In the genomic region with DNA sequence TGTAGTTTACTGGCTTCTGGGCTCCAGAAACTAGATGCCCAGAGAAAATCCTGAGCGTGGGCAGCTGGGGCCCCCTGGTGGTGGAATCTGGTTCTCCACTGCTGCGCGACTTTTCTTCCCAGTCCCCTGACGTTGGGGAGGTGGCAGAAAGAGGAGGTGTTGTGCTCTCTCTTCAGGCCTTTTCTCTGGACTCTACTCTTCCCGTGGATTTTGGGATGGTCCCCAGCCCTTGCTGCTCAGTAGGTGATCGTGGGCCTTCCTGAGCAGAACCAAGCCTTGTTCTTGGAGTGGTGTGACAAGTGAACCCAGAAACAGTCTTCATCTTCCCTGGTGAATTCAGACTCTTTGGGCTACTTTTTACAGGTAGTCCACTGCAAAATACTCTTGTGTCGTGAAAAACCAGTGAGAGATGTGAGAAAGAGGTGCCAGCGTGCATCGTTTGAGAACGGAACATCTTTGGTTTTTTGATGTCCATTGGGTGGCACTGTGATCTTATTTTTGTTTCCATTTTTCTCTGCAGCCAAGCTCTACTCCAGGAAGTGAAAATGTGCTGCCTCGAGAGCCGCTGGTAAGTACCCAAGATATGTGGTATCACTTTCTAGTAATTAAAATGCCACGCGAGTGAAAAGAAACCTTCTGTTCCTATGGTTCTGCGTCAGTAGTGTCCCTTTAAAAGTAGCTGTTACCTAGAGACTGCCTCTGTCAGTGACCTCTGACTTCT, we compare ENCODE assay signal across 8 cellular contexts. TPM values are rescaled to one million over a fixed set of nuclear protein-coding genes. Genes with fewer than 3 reads are reported as not detected.
A peak's percentile ranks its signal among the peaks of the same experiment; 100 is the strongest.
DNase-seq lines count a peak whose midpoint lies in the region; ATAC-seq and TF ChIP-seq lines count a peak whose summit lies in the region.

No MANE protein-coding gene starts in this region.

- ATAC-seq in GM18873 (IDR thresholded peaks at IDR 0.05; ENCODE audit: low FRiP score, unreplicated experiment) = peak; percentile 60
- ATAC-seq in HG03139 (IDR thresholded peaks at IDR 0.05; ENCODE audit: unreplicated experiment) = peak; percentile 52
- ATAC-seq in right lobe of liver = peak; percentile 78 to 87 (median 81)

- peaks cover 0 to 10% (median 0%) of the 10 kb centered on the region in 4 donors for H3K36me3 ChIP-seq in right lobe of liver

- WGBS in right lobe of liver (ENCODE audit: insufficient coverage, low coverage, low lambda C conversion rate, missing lambda C conversion rate) = 2% methylated on average over 14 of the region's 15 CpGs

- DNase-seq in AG10803 (ENCODE audit: low read depth) = peak; percentile 68
- DNase-seq in NCI-H345 treated with DMSO at 0.1 percent for 48 hours (lab: John Stamatoyannopoulos, UW; ENCODE audit: unreplicated experiment) = peak; percentile 37
- DNase-seq in activated CD4-positive, alpha-beta T cell treated with anti-CD3 and anti-CD28 coated beads for 24 hours (ENCODE audit: low read depth in 2 of 2) = peak; percentile 74 to 79
- DNase-seq in coronary artery (ENCODE audit: low spot score) = no peak
- DNase-seq in right lobe of liver = peak; percentile 73 to 80 (median 79)
- peak; percentile 82 for DNase-seq in stimulated activated CD4-positive, alpha-beta T cell treated with anti-CD3 and anti-CD28 coated beads, Interleukin-4, amount 100 ng/mL, for 24 hours

- peaks cover 0 to 45% (median 16%) of the 10 kb centered on the region in 4 donors for H3K4me1 ChIP-seq in right lobe of liver

- H3K4me3 ChIP-seq in AG10803 (ENCODE audit: low read length) = peak overlapping the region; percentile 35
- peak overlapping the region; percentile 59 for H3K4me3 ChIP-seq in coronary artery
- H3K4me3 ChIP-seq in right lobe of liver = peak overlapping the region in 1 of 3 donors; percentile 6

- no peaks in the 10 kb centered on the region for H3K27me3 ChIP-seq in right lobe of liver

- no peaks in the 10 kb centered on the region for H3K9me3 ChIP-seq in right lobe of liver

- H3K27ac ChIP-seq in coronary artery (no peak overlapping the region), right lobe of liver (no peak overlapping the region)

- intact Hi-C loops in right lobe of liver (cut with DNase I) = loop anchor here (5.0 kb wide), 1 partner anchor 63 kb away; a partner anchor contains a TSS

- TF ChIP-seq CTCF in AG10803 (conservative IDR thresholded peaks at IDR 0.05; ENCODE audit: low read length) (peak; percentile 80), coronary artery (IDR thresholded peaks at IDR 0.05) (peak; percentile 89), right lobe of liver (IDR thresholded peaks at IDR 0.05) (peak; percentile 83 to 91 (median 89))

- no peak for TF ChIP-seq POLR2A in right lobe of liver (IDR thresholded peaks at IDR 0.05)

RNA-seq across cellular contexts. Expression of a gene that starts 20.2 kb away (rescaled TPM):
- 10 to 100 TPM; 10.5 to 26.5 (median 16.5) TPM for total RNA-seq in right lobe of liver

RNA-seq across cellular contexts. Expression of a gene that starts 22.6 kb away (rescaled TPM):
- 10 to 100 TPM; 14.1 to 24.8 (median 16.9) TPM for total RNA-seq in right lobe of liver

RNA-seq across cellular contexts. Expression of a gene that starts 45.1 kb away (rescaled TPM):
- under 1 TPM in 1 of 6 experiments, not detected in 5; 0.17 TPM for total RNA-seq in right lobe of liver
